ENCODE assay signal across 28 cellular contexts in the genomic region with DNA sequence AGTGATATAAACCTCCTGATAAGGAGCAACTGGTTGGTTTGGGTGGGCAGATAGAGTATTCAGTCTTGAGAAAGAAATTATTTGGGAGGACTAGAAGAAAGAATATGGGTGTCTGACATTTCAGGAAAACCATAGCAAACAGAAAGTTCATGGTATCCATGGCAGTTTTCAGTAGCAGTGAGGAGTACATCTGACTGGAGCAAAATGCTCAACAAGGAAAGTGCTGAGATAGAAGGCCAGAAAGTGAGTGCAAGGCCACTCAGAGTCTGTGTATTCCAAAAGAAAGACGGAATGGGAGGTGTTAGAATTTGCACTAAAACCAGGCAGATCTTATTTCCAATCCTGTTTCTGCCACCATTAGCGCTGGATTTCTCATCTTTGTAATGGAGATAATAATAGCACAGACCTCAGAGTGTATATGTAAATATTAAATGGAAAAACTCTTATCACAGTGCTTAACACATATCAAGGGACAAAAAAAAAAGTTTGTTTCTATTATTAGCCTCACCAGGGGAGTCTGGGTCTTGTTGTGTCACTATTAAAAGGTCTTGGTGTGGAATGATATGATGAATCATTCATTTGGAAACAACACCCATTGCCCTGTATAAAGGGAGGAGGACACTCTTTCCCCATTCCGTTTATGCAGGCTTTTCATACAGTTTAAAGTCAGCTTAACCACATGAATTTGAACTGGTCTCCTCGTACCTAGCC.
"Had no signal": no experiment of that assay in that cellular context is flagged by ENCODE, and none has a peak within 500 bp of the region (broad histone marks: within the 10 kb centered on the region; RNA-seq: fewer than 3 reads in every experiment).

No MANE protein-coding gene starts in this region.

- H3K36me3 Mint-ChIP-seq: activated CD8-positive, alpha-beta memory T cell treated with anti-CD3 and anti-CD28 coated beads, Interleukin-2, amount 10 ng/mL, durations not matched to agents 7 days and 5 days; activated naive CD4-positive, alpha-beta T cell treated with anti-CD3 and anti-CD28 coated beads, Interleukin-2, amount 10 ng/mL, durations not matched to agents 7 days and 5 days; activated naive CD8-positive, alpha-beta T cell treated with anti-CD3 and anti-CD28 coated beads, Interleukin-2, amount 10 ng/mL, durations not matched to agents 7 days and 5 days; IgD-negative memory B cell had no signal

- H3K36me3 ChIP-seq: adrenal gland had no signal

- H3K27me3 Mint-ChIP-seq: activated B cell treated with CpG ODN at 0.5 μM for 24 hours; activated CD4-positive, alpha-beta T cell treated with anti-CD3 and anti-CD28 coated beads, Interleukin-2, amount 10 ng/mL, durations not matched to agents 24 days and 14 days; activated CD8-positive, alpha-beta memory T cell treated with anti-CD3 and anti-CD28 coated beads, Interleukin-2, amount 10 ng/mL, durations not matched to agents 7 days and 5 days; activated naive CD4-positive, alpha-beta T cell treated with anti-CD3 and anti-CD28 coated beads, Interleukin-2, amount 10 ng/mL, durations not matched to agents 7 days and 5 days; activated naive CD8-positive, alpha-beta T cell treated with anti-CD3 and anti-CD28 coated beads, Interleukin-2, amount 10 ng/mL, durations not matched to agents 7 days and 5 days; activated T-helper 17 cell treated with anti-CD3 and anti-CD28 coated beads, Interleukin-2, amount 50 U/mL, for 72 hours; IgD-negative memory B cell; T-helper 17 cell had no signal

- H3K27me3 ChIP-seq: adrenal gland had no signal

- H3K4me1 Mint-ChIP-seq: activated B cell treated with CpG ODN at 0.5 μM for 24 hours; activated CD4-positive, alpha-beta T cell treated with anti-CD3 and anti-CD28 coated beads, Interleukin-2, amount 10 ng/mL, durations not matched to agents 24 days and 14 days; activated CD8-positive, alpha-beta memory T cell treated with anti-CD3 and anti-CD28 coated beads, Interleukin-2, amount 10 ng/mL, durations not matched to agents 7 days and 5 days; activated naive CD4-positive, alpha-beta T cell treated with anti-CD3 and anti-CD28 coated beads, Interleukin-2, amount 10 ng/mL, durations not matched to agents 7 days and 5 days; activated naive CD8-positive, alpha-beta T cell treated with anti-CD3 and anti-CD28 coated beads, Interleukin-2, amount 10 ng/mL, durations not matched to agents 7 days and 5 days; activated T-helper 17 cell treated with anti-CD3 and anti-CD28 coated beads, Interleukin-2, amount 50 U/mL, for 72 hours; IgD-negative memory B cell; T-helper 17 cell had no signal

- H3K27ac ChIP-seq: adrenal gland had no signal

- H3K4me3 Mint-ChIP-seq: activated B cell treated with CpG ODN at 0.5 μM for 24 hours; activated CD4-positive, alpha-beta T cell treated with anti-CD3 and anti-CD28 coated beads, Interleukin-2, amount 10 ng/mL, durations not matched to agents 24 days and 14 days; activated CD8-positive, alpha-beta memory T cell treated with anti-CD3 and anti-CD28 coated beads, Interleukin-2, amount 10 ng/mL, durations not matched to agents 7 days and 5 days; activated naive CD4-positive, alpha-beta T cell treated with anti-CD3 and anti-CD28 coated beads, Interleukin-2, amount 10 ng/mL, durations not matched to agents 7 days and 5 days; activated naive CD8-positive, alpha-beta T cell treated with anti-CD3 and anti-CD28 coated beads, Interleukin-2, amount 10 ng/mL, durations not matched to agents 7 days and 5 days; activated T-cell treated with anti-CD3 and anti-CD28 coated beads, Interleukin-2, amount 50 U/mL, for 4 hours; activated T-helper 17 cell treated with anti-CD3 and anti-CD28 coated beads, Interleukin-2, amount 50 U/mL, for 72 hours; IgD-negative memory B cell; T-helper 17 cell had no signal

- H3K27ac Mint-ChIP-seq: activated B cell treated with CpG ODN at 0.5 μM for 24 hours; activated CD4-positive, alpha-beta T cell treated with anti-CD3 and anti-CD28 coated beads, Interleukin-2, amount 10 ng/mL, durations not matched to agents 24 days and 14 days; activated CD8-positive, alpha-beta memory T cell treated with anti-CD3 and anti-CD28 coated beads, Interleukin-2, amount 10 ng/mL, durations not matched to agents 7 days and 5 days; activated naive CD4-positive, alpha-beta T cell treated with anti-CD3 and anti-CD28 coated beads, Interleukin-2, amount 10 ng/mL, durations not matched to agents 7 days and 5 days; activated naive CD8-positive, alpha-beta T cell treated with anti-CD3 and anti-CD28 coated beads, Interleukin-2, amount 10 ng/mL, durations not matched to agents 7 days and 5 days; activated T-helper 17 cell treated with anti-CD3 and anti-CD28 coated beads, Interleukin-2, amount 50 U/mL, for 72 hours; IgD-negative memory B cell; T-helper 17 cell had no signal

- FAIRE-seq: bronchial epithelial cell had no signal

- H3K4me1 ChIP-seq: adrenal gland had no signal

- DNase-seq: activated B cell treated with CpG ODN at 0.5 μM for 24 hours; activated CD4-positive, alpha-beta T cell treated with anti-CD3 and anti-CD28 coated beads for 1 hour; activated CD4-positive, alpha-beta T cell treated with anti-CD3 and anti-CD28 coated beads, Interleukin-2, amount 10 ng/mL, durations not matched to agents 24 days and 14 days; activated CD4-positive, alpha-beta T cell treated with anti-CD3 and anti-CD28 coated beads, Interleukin-2, amount 50 U/mL, for 48 hours; activated CD8-positive, alpha-beta memory T cell treated with anti-CD3 and anti-CD28 coated beads, Interleukin-2, amount 10 ng/mL, durations not matched to agents 7 days and 5 days; activated gamma-delta T cell; activated naive CD4-positive, alpha-beta T cell treated with anti-CD3 and anti-CD28 coated beads, Interleukin-2, amount 10 ng/mL, durations not matched to agents 7 days and 5 days; activated naive CD8-positive, alpha-beta T cell treated with anti-CD3 and anti-CD28 coated beads, Interleukin-2, amount 10 ng/mL, durations not matched to agents 7 days and 5 days; activated T-cell treated with anti-CD3 and anti-CD28 coated beads, Interleukin-2, amount 50 U/mL, for 4 hours; adrenal gland; anterior cingulate cortex; KG1; MM.1S; NCI-H1105 treated with DMSO at 0.1 percent for 48 hours; NCI-H1436 treated with DMSO at 0.1 percent for 48 hours; NCI-H187; NCI-H2081; NCI-H510A treated with DMSO at 0.1 percent for 48 hours; NCI-H69; NK-92 treated with Interleukin-12 subunit alpha and Interleukin-12 subunit beta, amount 100 ng/mL, for 24 hours; RPMI8226; SHP77 treated with DMSO at 0.1 percent for 48 hours; T-helper 17 cell; T-helper 9 cell had no signal

- H3K4me3 ChIP-seq: adrenal gland had no signal

- ATAC-seq: activated CD8-positive, alpha-beta memory T cell treated with anti-CD3 and anti-CD28 coated beads, Interleukin-2, amount 10 ng/mL, durations not matched to agents 7 days and 5 days; activated T-cell treated with anti-CD3 and anti-CD28 coated beads, Interleukin-2, amount 50 U/mL, for 4 hours; activated T-helper 17 cell treated with anti-CD3 and anti-CD28 coated beads, Interleukin-2, amount 50 U/mL, for 72 hours; Panc1; T-helper 17 cell had no signal

- H3K9me3 ChIP-seq: adrenal gland had no signal
